32 cellular contexts compared by ENCODE assay signal in the genomic region with DNA sequence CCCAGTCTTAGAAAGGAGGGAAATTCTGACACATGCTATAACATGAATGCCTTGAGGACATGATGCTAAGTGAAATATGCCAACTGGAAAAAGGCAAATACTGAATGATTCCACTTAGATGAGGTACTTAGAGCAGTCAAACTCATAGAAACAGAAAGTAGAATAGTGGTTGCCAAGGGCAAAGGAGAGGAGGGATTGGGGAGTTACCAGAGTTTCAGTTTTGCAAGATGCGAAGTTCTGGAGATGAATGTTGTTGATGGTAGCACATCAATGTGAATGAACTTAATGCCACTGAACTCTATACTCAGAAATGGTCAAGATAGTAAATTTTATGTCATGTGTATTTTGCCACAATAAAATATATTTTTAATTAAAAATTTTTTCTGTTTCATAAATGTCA. TPM values are rescaled to one million over a fixed set of nuclear protein-coding genes. Genes with fewer than 3 reads are reported as not detected.
DNase-seq lines count a peak whose midpoint lies in the region; ATAC-seq, FAIRE-seq and TF ChIP-seq lines count a peak whose summit lies in the region.
"Had no signal": no experiment of that assay in that cellular context is flagged by ENCODE, and none has a peak within 500 bp of the region (broad histone marks: within the 10 kb centered on the region; RNA-seq: fewer than 3 reads in every experiment).

No MANE protein-coding gene starts in this region.

- no peaks in the 10 kb centered on the region for H3K9me3 ChIP-seq in GM12878 (replicated peaks; ENCODE audit: control insufficient read depth, insufficient read depth, low read length)
- H3K9me3 ChIP-seq in trophoblast cell (ENCODE audit: insufficient read depth, low read depth, low read length) = no peaks in the 10 kb centered on the region

- WGBS in GM12878 (ENCODE audit: insufficient coverage, insufficient replicate concordance, low lambda C conversion rate, missing lambda C conversion rate) = 0% methylated on average over 1 of the region's 1 CpG
- no CpG with 5 or more reads among the region's 1 CpG for WGBS in trophoblast cell (ENCODE audit: extremely low coverage, insufficient coverage, insufficient read length)

- H3K4me1 ChIP-seq in GM12878 (ENCODE audit: control insufficient read depth, insufficient read depth, low read length) (peaks cover 3% of the 10 kb centered on the region), trophoblast cell (ENCODE audit: control insufficient read depth in 1 of 2, insufficient read depth in 2 of 2, low read length in 2 of 2) (peaks cover 12 to 14% of the 10 kb centered on the region in 2 experiments)
- H3K4me1 ChIP-seq: psoas muscle had no signal

- H3K27me3 Mint-ChIP-seq in activated T-cell treated with anti-CD3 and anti-CD28 coated beads, Interleukin-2, amount 50 U/mL, for 72 hours (ENCODE audit: low read depth) = peaks cover 11% of the 10 kb centered on the region
- H3K27me3 Mint-ChIP-seq: CD4-positive, alpha-beta memory T cell had no signal

- no peak overlapping the region for H2BK12ac ChIP-seq in trophoblast cell (ENCODE audit: low read length)

- no peak overlapping the region for H2BK5ac ChIP-seq in trophoblast cell (ENCODE audit: low read depth, low read length, poor library complexity)

- no peak overlapping the region for H2BK120ac ChIP-seq in trophoblast cell (ENCODE audit: insufficient read depth, low read length, poor library complexity)

- H4K91ac ChIP-seq in trophoblast cell (ENCODE audit: low read depth, low read length) = no peak overlapping the region

- DNase-seq in activated T-cell treated with anti-CD3 and anti-CD28 coated beads, Interleukin-2, amount 50 U/mL, for 72 hours = peak in 1 of 2 donors; percentile 3
- no peak for DNase-seq in activated T-cell treated with anti-CD3 and anti-CD28 coated beads, Interleukin-2, amount 50 U/mL, for 1 hour
- peak; percentile 27 for DNase-seq in GM12878 (ENCODE audit: low read depth, low spot score)
- no peak for DNase-seq in NCI-H146 (lab: John Stamatoyannopoulos, UW)
- DNase-seq in trophoblast cell = no peak
- DNase-seq in NCI-H226 = no peak
- DNase-seq: activated CD8-positive, alpha-beta memory T cell treated with anti-CD3 and anti-CD28 coated beads, Interleukin-2, amount 50 U/mL, for 48 hours; activated naive CD8-positive, alpha-beta T cell treated with anti-CD3 and anti-CD28 coated beads, Interleukin-2, amount 10 ng/mL, durations not matched to agents 7 days and 5 days; caudate nucleus; CD4-positive, alpha-beta memory T cell; heart left ventricle; kidney; naive thymus-derived CD4-positive, alpha-beta T cell; NCI-H1694; NCI-H526; NK-92 treated with Interleukin-12 subunit alpha and Interleukin-12 subunit beta, amount 100 ng/mL, for 24 hours; occipital lobe; psoas muscle; SHP77 treated with DMSO at 0.1 percent for 48 hours; sigmoid colon; SW 1271 had no signal

- TF ChIP-seq CTCF in GM12878 (IDR thresholded peaks at IDR 0.05 in 2 of 3, conservative IDR thresholded peaks at IDR 0.05 in 1 of 3; ENCODE audit: control insufficient read depth in 2 of 3, extremely low read depth in 1 of 3, insufficient read depth in 1 of 3, low read depth in 3 of 3, low read length in 3 of 3) = no peak

- H3K36me3 Mint-ChIP-seq in activated T-cell treated with anti-CD3 and anti-CD28 coated beads, Interleukin-2, amount 50 U/mL, for 72 hours (ENCODE audit: insufficient read depth in 2 of 2) = no peaks in the 10 kb centered on the region
- H3K36me3 Mint-ChIP-seq: activated naive CD8-positive, alpha-beta T cell treated with anti-CD3 and anti-CD28 coated beads, Interleukin-2, amount 10 ng/mL, durations not matched to agents 7 days and 5 days; CD4-positive, alpha-beta memory T cell; mesothelial cell of epicardium; naive thymus-derived CD4-positive, alpha-beta T cell; WTC11 had no signal

- CTCF ChIA-PET in GM12878 (lab: Yijun Ruan, JAX) = no interaction called here

- H3K27me3 ChIP-seq in GM12878 (replicated peaks in 1 of 2; ENCODE audit: control insufficient read depth in 2 of 2, insufficient read depth in 2 of 2, low read length in 1 of 2) (no peaks in the 10 kb centered on the region), trophoblast cell (ENCODE audit: insufficient read depth, low read length) (no peaks in the 10 kb centered on the region)
- H3K27me3 ChIP-seq: heart left ventricle, sigmoid colon had no signal

- H4K12ac ChIP-seq in trophoblast cell (ENCODE audit: low read depth, low read length) = no peak overlapping the region

- H3K4me3 ChIP-seq in GM12878 (no peak overlapping the region), trophoblast cell (ENCODE audit: low read depth, low read length) (no peak overlapping the region)
- H3K4me3 ChIP-seq: heart left ventricle, psoas muscle, sigmoid colon had no signal

- BruUV-seq in GM12878 (replicated peaks; lab: Mats Ljungman, UMichigan) = no TSS peak

- H2AK5ac ChIP-seq in trophoblast cell (ENCODE audit: low read length) = no peak overlapping the region

- TF ChIP-seq EP300 in GM12878 (IDR thresholded peaks at IDR 0.05; ENCODE audit: borderline replicate concordance in 1 of 2, control insufficient read depth in 1 of 2, low read depth in 2 of 2, low read length in 2 of 2) = no peak

- peaks cover 0 to 2% of the 10 kb centered on the region in 2 donors for H3K9me3 Mint-ChIP-seq in activated T-cell treated with anti-CD3 and anti-CD28 coated beads, Interleukin-2, amount 50 U/mL, for 72 hours

- H3K4me2 ChIP-seq in GM12878 (ENCODE audit: control insufficient read depth, insufficient read depth) = no peak overlapping the region
- no peak overlapping the region for H3K4me2 ChIP-seq in trophoblast cell (ENCODE audit: low read length)

- intact Hi-C loops in GM12878 (cut with micrococcal nuclease; ENCODE audit: unreplicated experiment) = no loop called here

- no peak for TF ChIP-seq POLR2A in GM12878 (IDR thresholded peaks at IDR 0.05; ENCODE audit: low read depth, low read length)

- no peak for FAIRE-seq in GM12878 (lab: Jason Lieb, UNC)
- FAIRE-seq: A204.1, astrocyte, GM12891, kidney had no signal

- no peaks in the 10 kb centered on the region for H3K4me1 Mint-ChIP-seq in activated T-cell treated with anti-CD3 and anti-CD28 coated beads, Interleukin-2, amount 50 U/mL, for 72 hours (ENCODE audit: low read depth)
- H3K4me1 Mint-ChIP-seq: CD4-positive, alpha-beta memory T cell; mesothelial cell of epicardium had no signal

- peaks cover 5% of the 10 kb centered on the region for H3K79me1 ChIP-seq in trophoblast cell (ENCODE audit: low read length)

- RAD21 ChIA-PET in GM12878 (lab: Charles Lee; ENCODE audit: unreplicated experiment) = no interaction called here

- POLR2A ChIA-PET in GM12878 (lab: Charles Lee) = no interaction called here

- H3K4me3 Mint-ChIP-seq in activated T-cell treated with anti-CD3 and anti-CD28 coated beads, Interleukin-2, amount 50 U/mL, for 72 hours = no peak overlapping the region
- H3K4me3 Mint-ChIP-seq: activated naive CD8-positive, alpha-beta T cell treated with anti-CD3 and anti-CD28 coated beads, Interleukin-2, amount 10 ng/mL, durations not matched to agents 7 days and 5 days; CD4-positive, alpha-beta memory T cell; mesothelial cell of epicardium; naive thymus-derived CD4-positive, alpha-beta T cell; stimulated activated naive CD8-positive, alpha-beta T cell treated with anti-CD3 and anti-CD28 coated beads, Interleukin-15, Interleukin-2, amounts not matched to agents 100 ng/mL and 50 ng/mL, for 24 hours; WTC11 had no signal

- in situ Hi-C loops in GM12878 (cut with MboI) = no loop called here

- H3K9ac ChIP-seq in GM12878 (ENCODE audit: control insufficient read depth, insufficient read depth, low read length) = no peak overlapping the region
- no peak overlapping the region for H3K9ac ChIP-seq in trophoblast cell (ENCODE audit: low read length)

- no peak for TF ChIP-seq RAD21 in GM12878 (IDR thresholded peaks at IDR 0.05; ENCODE audit: insufficient read depth, low read depth, low read length)

- SMC1A ChIA-PET in GM12878 (lab: Charles Lee; ENCODE audit: uncharacterized antibody, unreplicated experiment) = no interaction called here

- peak; percentile 57 to 90 for ATAC-seq in activated T-cell treated with anti-CD3 and anti-CD28 coated beads, Interleukin-2, amount 50 U/mL, for 72 hours (replicated peaks in 1 of 2)
- ATAC-seq in GM19463 (IDR thresholded peaks at IDR 0.05; ENCODE audit: unreplicated experiment) = peak; percentile 76
- ATAC-seq in HG03442 (IDR thresholded peaks at IDR 0.05; ENCODE audit: unreplicated experiment) = peak; percentile 39
- peak; percentile 85 for ATAC-seq in GM12878
- ATAC-seq: heart left ventricle; naive thymus-derived CD4-positive, alpha-beta T cell; psoas muscle; WTC11 had no signal

- H3K27ac ChIP-seq in GM12878 (ENCODE audit: control insufficient read depth, insufficient read depth) = no peak overlapping the region
- no peak overlapping the region for H3K27ac ChIP-seq in trophoblast cell (ENCODE audit: low read depth, low read length)
- H3K27ac ChIP-seq: heart left ventricle, psoas muscle, sigmoid colon had no signal

- no peaks in the 10 kb centered on the region for H4K20me1 ChIP-seq in GM12878 (ENCODE audit: control insufficient read depth, insufficient read depth)

- no peak overlapping the region for H3K18ac ChIP-seq in trophoblast cell (ENCODE audit: low read length)

- H2AFZ ChIP-seq in GM12878 (ENCODE audit: control insufficient read depth, low read depth, low read length) (no peak overlapping the region), trophoblast cell (ENCODE audit: insufficient read depth, low read length, poor library complexity) (no peak overlapping the region)

- H3K23ac ChIP-seq in trophoblast cell (ENCODE audit: low read length) = no peak overlapping the region

- no peak overlapping the region for H4K8ac ChIP-seq in trophoblast cell (ENCODE audit: low read depth, low read length)

- H3K36me3 ChIP-seq in GM12878 (ENCODE audit: control insufficient read depth in 2 of 2, insufficient read depth in 2 of 2, low read length in 1 of 2) (no peaks in the 10 kb centered on the region), trophoblast cell (ENCODE audit: control insufficient read depth in 1 of 2, insufficient read depth in 2 of 2, low read length in 2 of 2) (no peaks in the 10 kb centered on the region)
- H3K36me3 ChIP-seq: heart left ventricle, sigmoid colon had no signal

- no peaks in the 10 kb centered on the region for H3K79me2 ChIP-seq in GM12878 (ENCODE audit: control insufficient read depth, insufficient read depth, low read length)
- H3K79me2 ChIP-seq in trophoblast cell (ENCODE audit: control insufficient read depth, insufficient read depth, low read length, poor library complexity) = peaks cover 3% of the 10 kb centered on the region

- H3K4ac ChIP-seq in trophoblast cell (ENCODE audit: low read depth, low read length) = no peak overlapping the region

- no peak overlapping the region for H3K14ac ChIP-seq in trophoblast cell (ENCODE audit: low read length)

- no peak overlapping the region for H3K27ac Mint-ChIP-seq in activated T-cell treated with anti-CD3 and anti-CD28 coated beads, Interleukin-2, amount 50 U/mL, for 72 hours
- H3K27ac Mint-ChIP-seq: activated naive CD8-positive, alpha-beta T cell treated with anti-CD3 and anti-CD28 coated beads, Interleukin-2, amount 10 ng/mL, durations not matched to agents 7 days and 5 days; CD4-positive, alpha-beta memory T cell; mesothelial cell of epicardium; naive thymus-derived CD4-positive, alpha-beta T cell; stimulated activated naive CD8-positive, alpha-beta T cell treated with anti-CD3 and anti-CD28 coated beads, Interleukin-15, Interleukin-2, amounts not matched to agents 100 ng/mL and 50 ng/mL, for 24 hours; WTC11 had no signal

RNA-seq across cellular contexts. Expression of gene DRGX, which starts 38.9 kb away (rescaled TPM):
- not detected for total RNA-seq in activated T-cell treated with anti-CD3 and anti-CD28 coated beads, Interleukin-2, amount 50 U/mL, for 72 hours
- total RNA-seq in GM12878 (2013; cell fraction: nucleolus; rRNA removed) = not detected in 2 replicates
- total RNA-seq in GM12878 (2014; rRNA removed) = not detected in 2 replicates
- not detected in 2 replicates for total RNA-seq in GM12878 (2014; rRNA removed; fragmentation: Illumina TruSeq; extraction: Trizol)
- not detected in 2 replicates for total RNA-seq in GM12878 (2021)
- polyA plus RNA-seq in GM12878 (2011; ENCODE audit: low read depth) = not detected
- polyA plus RNA-seq in GM12878 (2011; rRNA removed) = not detected in 2 replicates
- polyA plus RNA-seq in GM12878 (2011; cell fraction: cytosol; rRNA removed) = not detected in 2 replicates
- polyA plus RNA-seq in GM12878 (2011; cell fraction: nucleus; rRNA removed) = not detected in 2 replicates
- not detected in 2 replicates for polyA plus RNA-seq in GM12878 (2012)
- not detected in 2 replicates for polyA plus RNA-seq in GM12878 (2014; fragmentation: Illumina TruSeq; extraction: Trizol)
- polyA plus RNA-seq in GM12878 (2014; fragmentation: Nextera tagmentation; extraction: Ambion mirVana) = not detected
- not detected in 2 replicates for polyA plus RNA-seq in GM12878 (2014; rRNA removed)
- not detected for polyA plus RNA-seq in GM12878 (2016; fragmentation: Nextera tagmentation; extraction: Ambion mirVana)
- polyA minus RNA-seq in GM12878 (2011; rRNA and poly(A)+ RNA removed) = not detected in 2 replicates
- not detected in 2 replicates for polyA minus RNA-seq in GM12878 (2011; cell fraction: cytosol; rRNA and poly(A)+ RNA removed)
- polyA minus RNA-seq in GM12878 (2011; cell fraction: nucleus; rRNA and poly(A)+ RNA removed) = not detected in 2 replicates
- polyA plus RNA-seq in trophoblast cell (2013) = not detected in 2 replicates
- total RNA-seq: activated naive CD8-positive, alpha-beta T cell treated with anti-CD3 and anti-CD28 coated beads, Interleukin-2, amount 10 ng/mL, durations not matched to agents 7 days and 5 days; astrocyte; CD4-positive, alpha-beta memory T cell; fibroblast of villous mesenchyme; heart left ventricle; kidney; liver; mesothelial cell of epicardium; naive thymus-derived CD4-positive, alpha-beta T cell; occipital lobe; psoas muscle; sigmoid colon; WTC11 had no signal
- polyA plus RNA-seq: CD4-positive, alpha-beta memory T cell; heart left ventricle; liver; naive thymus-derived CD4-positive, alpha-beta T cell had no signal

RNA-seq across cellular contexts. Expression of gene C10orf71, which starts 58.0 kb away (rescaled TPM):
- not detected for total RNA-seq in activated T-cell treated with anti-CD3 and anti-CD28 coated beads, Interleukin-2, amount 50 U/mL, for 72 hours
- not detected in 2 replicates for total RNA-seq in GM12878 (2013; cell fraction: nucleolus; rRNA removed)
- not detected in 2 replicates for total RNA-seq in GM12878 (2014; rRNA removed)
- not detected in 2 replicates for total RNA-seq in GM12878 (2014; rRNA removed; fragmentation: Illumina TruSeq; extraction: Trizol)
- not detected in 2 replicates for total RNA-seq in GM12878 (2021)
- not detected for polyA plus RNA-seq in GM12878 (2011; ENCODE audit: low read depth)
- not detected in 2 replicates for polyA plus RNA-seq in GM12878 (2011; rRNA removed)
- not detected in 2 replicates for polyA plus RNA-seq in GM12878 (2011; cell fraction: cytosol; rRNA removed)
- not detected in 2 replicates for polyA plus RNA-seq in GM12878 (2011; cell fraction: nucleus; rRNA removed)
- polyA plus RNA-seq in GM12878 (2012) = not detected in 2 replicates
- polyA plus RNA-seq in GM12878 (2014; fragmentation: Illumina TruSeq; extraction: Trizol) = not detected in 2 replicates
- polyA plus RNA-seq in GM12878 (2014; fragmentation: Nextera tagmentation; extraction: Ambion mirVana) = not detected
- polyA plus RNA-seq in GM12878 (2014; rRNA removed) = not detected in 2 replicates
- not detected for polyA plus RNA-seq in GM12878 (2016; fragmentation: Nextera tagmentation; extraction: Ambion mirVana)
- not detected in 2 replicates for polyA minus RNA-seq in GM12878 (2011; rRNA and poly(A)+ RNA removed)
- polyA minus RNA-seq in GM12878 (2011; cell fraction: cytosol; rRNA and poly(A)+ RNA removed) = not detected in 2 replicates
- polyA minus RNA-seq in GM12878 (2011; cell fraction: nucleus; rRNA and poly(A)+ RNA removed) = not detected in 2 replicates
- not detected in 2 replicates for polyA plus RNA-seq in trophoblast cell (2013)
- total RNA-seq: activated naive CD8-positive, alpha-beta T cell treated with anti-CD3 and anti-CD28 coated beads, Interleukin-2, amount 10 ng/mL, durations not matched to agents 7 days and 5 days; astrocyte; CD4-positive, alpha-beta memory T cell; fibroblast of villous mesenchyme; kidney; liver; mesothelial cell of epicardium; naive thymus-derived CD4-positive, alpha-beta T cell; occipital lobe; sigmoid colon; WTC11 had no signal
- polyA plus RNA-seq: CD4-positive, alpha-beta memory T cell; esophagus; naive thymus-derived CD4-positive, alpha-beta T cell; sigmoid colon had no signal
